ENCODE assay signal across 21 cellular contexts in the genomic region with DNA sequence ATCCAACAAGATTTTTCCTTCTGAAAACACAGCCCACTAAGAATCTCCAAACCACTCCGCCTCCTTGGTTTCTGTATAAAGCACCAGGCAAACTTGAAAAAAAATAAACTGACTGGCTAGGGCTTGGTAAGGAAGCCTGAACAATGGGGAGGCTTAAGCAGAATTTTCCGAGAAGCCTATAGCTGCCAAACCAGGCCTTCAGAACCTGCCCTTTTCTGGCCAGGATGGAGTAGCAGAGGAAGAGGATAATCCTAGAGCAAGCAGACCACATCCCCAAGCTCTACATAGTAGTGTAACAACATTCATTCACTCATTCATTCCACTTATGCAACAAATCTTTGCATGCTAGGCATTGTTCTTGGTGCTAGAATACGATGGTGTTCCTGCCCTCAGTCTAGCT.
DNase-seq lines count a peak whose midpoint lies in the region; ATAC-seq, FAIRE-seq and TF ChIP-seq lines count a peak whose summit lies in the region.
"Had no signal": no experiment of that assay in that cellular context is flagged by ENCODE, and none has a peak within 500 bp of the region (broad histone marks: within the 10 kb centered on the region; RNA-seq: fewer than 3 reads in every experiment).

No MANE protein-coding gene starts in this region.

- H3K4me1 ChIP-seq in endothelial cell of umbilical vein (ENCODE audit: control insufficient read depth, extremely low read depth, insufficient read depth, low read length) (no peaks in the 10 kb centered on the region), neural progenitor cell (no peaks in the 10 kb centered on the region)
- H3K4me1 ChIP-seq: BE2C, Caco-2 had no signal

- no peak for FAIRE-seq in endothelial cell of umbilical vein (lab: Jason Lieb, UNC)
- FAIRE-seq: D721Med, G401.6, GM12892, GM18507, HTR-8/SVneo had no signal

- H4K20me1 ChIP-seq in endothelial cell of umbilical vein (replicated peaks; ENCODE audit: control insufficient read depth, extremely low read depth, insufficient read depth, low read length) = no peaks in the 10 kb centered on the region
- no peaks in the 10 kb centered on the region for H4K20me1 ChIP-seq in neural progenitor cell (ENCODE audit: low read depth)

- no peak overlapping the region for H3K4me3 Mint-ChIP-seq in neural progenitor cell
- H3K4me3 Mint-ChIP-seq: CD4-positive, alpha-beta T cell; HFFc6 had no signal

- H2AFZ ChIP-seq in endothelial cell of umbilical vein (ENCODE audit: low read depth, low read length) (no peak overlapping the region), neural progenitor cell (replicated peaks) (peak overlapping the region; percentile 7)

- H3K9me3 ChIP-seq in SK-N-MC (ENCODE audit: low read depth, low read length) (0 out of 2 replicates have a peak, but pooled peaks cover 5% of the 10 kb centered on the region), endothelial cell of umbilical vein (replicated peaks; ENCODE audit: control insufficient read depth, insufficient read depth, low read length) (no peaks in the 10 kb centered on the region), neural progenitor cell (ENCODE audit: low read depth) (no peaks in the 10 kb centered on the region)
- H3K9me3 ChIP-seq: BE2C, Caco-2 had no signal

- no peak for DNase-seq in SK-N-MC (ENCODE audit: low read depth, low spot score)
- DNase-seq in endothelial cell of umbilical vein (ENCODE audit: low read depth, low spot score) = peak; percentile 4
- no peak for DNase-seq in neural progenitor cell (ENCODE audit: low spot score)
- no peak for DNase-seq in NCI-H226
- DNase-seq in activated T-cell treated with anti-CD3 and anti-CD28 coated beads, Interleukin-2, amount 50 U/mL, for 1 hour = no peak
- DNase-seq: ACHN; BE2C; C1 segment of cervical spinal cord; Caco-2; CD4-positive, alpha-beta T cell; GOT3; H7; HFFc6; IMR-90 had no signal

- no peak for TF ChIP-seq POLR2A in endothelial cell of umbilical vein (IDR thresholded peaks at IDR 0.05; ENCODE audit: low read depth, low read length)

- intact Hi-C loops in endothelial cell of umbilical vein (cut with micrococcal nuclease) = no loop called here

- peak overlapping the region; percentile 64 for H3K9ac ChIP-seq in SK-N-MC (ENCODE audit: insufficient read length)
- no peak overlapping the region for H3K9ac ChIP-seq in endothelial cell of umbilical vein (replicated peaks; ENCODE audit: extremely low read depth, insufficient read depth, low read length)
- no peak overlapping the region for H3K9ac ChIP-seq in neural progenitor cell

- no peak overlapping the region for H3K27ac Mint-ChIP-seq in neural progenitor cell
- H3K27ac Mint-ChIP-seq: CD4-positive, alpha-beta T cell; HFFc6 had no signal

- TF ChIP-seq CTCF in endothelial cell of umbilical vein (IDR thresholded peaks at IDR 0.05; ENCODE audit: extremely low read depth in 1 of 2, insufficient read depth in 1 of 2, low read depth in 1 of 2, low read length in 2 of 2) = no peak
- no peak for TF ChIP-seq CTCF in neural progenitor cell (IDR thresholded peaks at IDR 0.05)

- no peaks in the 10 kb centered on the region for H3K9me1 ChIP-seq in endothelial cell of umbilical vein (replicated peaks; ENCODE audit: control insufficient read depth, extremely low read depth, insufficient read depth, low read length)

- no TSS peak for BruUV-seq in endothelial cell of umbilical vein (replicated peaks; lab: Mats Ljungman, UMichigan)

- H3K79me2 ChIP-seq in endothelial cell of umbilical vein (ENCODE audit: control insufficient read depth, insufficient read depth, low read length) (no peaks in the 10 kb centered on the region), neural progenitor cell (ENCODE audit: low read depth) (no peaks in the 10 kb centered on the region)

- H3K4me3 ChIP-seq in SK-N-MC (no peak overlapping the region), endothelial cell of umbilical vein (replicated peaks in 1 of 3; ENCODE audit: insufficient read depth in 1 of 3, low read depth in 1 of 3, low read length in 3 of 3) (no peak overlapping the region), neural progenitor cell (no peak overlapping the region)

- H3K36me3 ChIP-seq in SK-N-MC (ENCODE audit: insufficient read depth, low read length) = peaks cover 19% of the 10 kb centered on the region
- no peaks in the 10 kb centered on the region for H3K36me3 ChIP-seq in endothelial cell of umbilical vein (ENCODE audit: control insufficient read depth in 2 of 2, extremely low read depth in 1 of 2, insufficient read depth in 2 of 2, low read length in 2 of 2)
- no peaks in the 10 kb centered on the region for H3K36me3 ChIP-seq in neural progenitor cell
- H3K36me3 ChIP-seq: BE2C had no signal

- POLR2A ChIA-PET in endothelial cell of umbilical vein (lab: Charles Lee) = no interaction called here

- H3K27ac ChIP-seq in SK-N-MC (peak overlapping the region; percentile 99), endothelial cell of umbilical vein (ENCODE audit: insufficient read depth, low read depth, low read length) (no peak overlapping the region), neural progenitor cell (no peak overlapping the region)

- CTCF ChIA-PET in endothelial cell of umbilical vein (lab: Charles Lee) = no interaction called here

- no peaks in the 10 kb centered on the region for H3K9me3 Mint-ChIP-seq in neural progenitor cell
- H3K9me3 Mint-ChIP-seq: CD4-positive, alpha-beta T cell; HFFc6 had no signal

- H3K4me2 ChIP-seq in endothelial cell of umbilical vein (ENCODE audit: insufficient read depth, low read length) (no peak overlapping the region), neural progenitor cell (no peak overlapping the region)

- no peaks in the 10 kb centered on the region for H3K36me3 Mint-ChIP-seq in neural progenitor cell

- no peak for ATAC-seq in GM21367 (IDR thresholded peaks at IDR 0.05; ENCODE audit: unreplicated experiment)
- ATAC-seq: HCT116 had no signal

- H3K4me1 Mint-ChIP-seq in neural progenitor cell = no peaks in the 10 kb centered on the region

- H3K27me3 ChIP-seq in endothelial cell of umbilical vein (ENCODE audit: control insufficient read depth in 2 of 2, insufficient read depth in 2 of 2, low read length in 2 of 2) = no peaks in the 10 kb centered on the region
- H3K27me3 ChIP-seq in neural progenitor cell = no peaks in the 10 kb centered on the region
- H3K27me3 ChIP-seq: BE2C had no signal

- no peaks in the 10 kb centered on the region for H3K27me3 Mint-ChIP-seq in neural progenitor cell (ENCODE audit: insufficient read depth, low read depth)
- H3K27me3 Mint-ChIP-seq: CD4-positive, alpha-beta T cell had no signal

- dilution Hi-C loops in endothelial cell of umbilical vein (cut with MboI; ENCODE audit: extremely low pct_ligation_motif_present, low sequenced_read_pairs) = no loop called here

- no peaks in the 10 kb centered on the region for H3F3A ChIP-seq in neural progenitor cell (ENCODE audit: low read depth)

TF ChIP-seq in endothelial cell of umbilical vein, 7 proteins besides CTCF, POLR2A, EP300 and RAD21:
- TF ChIP-seq GATA2 (IDR thresholded peaks at IDR 0.05; ENCODE audit: insufficient read depth, insufficient read length, low read depth, low read length) (no peak), POLR2AphosphoS5 (IDR thresholded peaks at IDR 0.05; ENCODE audit: insufficient read depth, low read depth, low read length) (no peak), JUN (IDR thresholded peaks at IDR 0.05; ENCODE audit: borderline replicate concordance, insufficient read depth, insufficient read length, low read depth) (no peak), FOS (IDR thresholded peaks at IDR 0.05; ENCODE audit: borderline replicate concordance, insufficient read depth, low read length) (no peak), EZH2 (IDR thresholded peaks at IDR 0.05; ENCODE audit: borderline replicate concordance, low read depth, low read length, severe bottlenecking) (no peak), MYC (IDR thresholded peaks at IDR 0.05; ENCODE audit: low read depth, low read length) (no peak)
- TF ChIP-seq, protein P1, sequence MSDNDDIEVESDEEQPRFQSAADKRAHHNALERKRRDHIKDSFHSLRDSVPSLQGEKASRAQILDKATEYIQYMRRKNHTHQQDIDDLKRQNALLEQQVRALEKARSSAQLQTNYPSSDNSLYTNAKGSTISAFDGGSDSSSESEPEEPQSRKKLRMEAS (IDR thresholded peaks at IDR 0.05; ENCODE audit: insufficient read depth, insufficient read length) = no peak
